13 cellular contexts compared by ENCODE assay signal in genomic region chr19:14160017-14160703, GRCh38. TPM values are rescaled to one million over a fixed set of nuclear protein-coding genes. Genes with fewer than 3 reads are reported as not detected.
DNase-seq lines count a peak whose midpoint lies in the region; ATAC-seq and TF ChIP-seq lines count a peak whose summit lies in the region.
"Had no signal": no experiment of that assay in that cellular context is flagged by ENCODE, and none has a peak within 500 bp of the region (broad histone marks: within the 10 kb centered on the region; RNA-seq: fewer than 3 reads in every experiment).

No MANE protein-coding gene starts in this region.

- no peak overlapping the region for H3K23ac ChIP-seq in neuronal stem cell (ENCODE audit: low read depth, low read length, poor library complexity)

- intact Hi-C loops in body of pancreas (cut with DNase I) = no loop called here

- H3K4me3 ChIP-seq in neuronal stem cell (ENCODE audit: low read length in 2 of 2) (no peak overlapping the region), body of pancreas (no peak overlapping the region)
- H3K4me3 ChIP-seq: SJSA1 had no signal

- ATAC-seq in body of pancreas = no peak

- TF ChIP-seq CTCF in body of pancreas (IDR thresholded peaks at IDR 0.05) = no peak

- H3K9me3 ChIP-seq in neuronal stem cell (replicated peaks in 1 of 2; ENCODE audit: control insufficient read depth in 2 of 2, insufficient read depth in 1 of 2, low read depth in 1 of 2, low read length in 2 of 2) = peaks cover 0 to 1% of the 10 kb centered on the region in 2 donors
- H3K9me3 ChIP-seq in body of pancreas = no peaks in the 10 kb centered on the region
- H3K9me3 ChIP-seq: SJSA1 had no signal

- no peak overlapping the region for H3K4ac ChIP-seq in neuronal stem cell (ENCODE audit: low read length)

- H2BK5ac ChIP-seq in neuronal stem cell (ENCODE audit: low read length) = no peak overlapping the region

- in situ Hi-C loops in G401 (cut with HindIII; ENCODE audit: low sequenced_read_pairs) = no loop called here

- no peak overlapping the region for H2AFZ ChIP-seq in neuronal stem cell (ENCODE audit: low read length)

- H3K27ac ChIP-seq in neuronal stem cell (replicated peaks; ENCODE audit: low read length) = no peak overlapping the region
- H3K27ac ChIP-seq in body of pancreas = no peak overlapping the region
- H3K27ac ChIP-seq: SJSA1 had no signal

- no peak overlapping the region for H3K14ac ChIP-seq in neuronal stem cell (ENCODE audit: low read length)

- no peak overlapping the region for H2BK15ac ChIP-seq in neuronal stem cell (ENCODE audit: low read length)

- H3K4me2 ChIP-seq in neuronal stem cell (ENCODE audit: insufficient read depth, low read length, poor library complexity, severe bottlenecking) = no peak overlapping the region

- TF ChIP-seq POLR2A in body of pancreas (IDR thresholded peaks at IDR 0.05) = no peak

- H3K79me1 ChIP-seq in neuronal stem cell (ENCODE audit: low read depth, low read length) = peaks cover 8% of the 10 kb centered on the region

- DNase-seq in G401 (ENCODE audit: low spot score) (peak; percentile 50), NCI-H524 (lab: John Stamatoyannopoulos, UW) (peak; percentile 26 to 65), neuronal stem cell (ENCODE audit: low spot score) (no peak), body of pancreas (no peak), NCI-H2107 treated with DMSO at 0.1 percent for 48 hours (lab: John Stamatoyannopoulos, UW; ENCODE audit: unreplicated experiment) (no peak)
- DNase-seq: HCEC 1CT, NCI-H1436 treated with DMSO at 0.1 percent for 48 hours, NCI-H2081, NCI-H2227 treated with DMSO at 0.1 percent for 48 hours, NCI-H526 treated with DMSO at 0.1 percent for 48 hours, OCI-M1, SW 1271 had no signal

- peaks cover 10 to 11% of the 10 kb centered on the region in 2 donors for H3K4me1 ChIP-seq in neuronal stem cell (ENCODE audit: control insufficient read depth in 2 of 2, insufficient read depth in 1 of 2, low read depth in 1 of 2, low read length in 2 of 2)
- no peaks in the 10 kb centered on the region for H3K4me1 ChIP-seq in body of pancreas
- H3K4me1 ChIP-seq: SJSA1 had no signal

- H3K27me3 ChIP-seq in neuronal stem cell (ENCODE audit: control insufficient read depth in 3 of 3, insufficient read depth in 3 of 3, low read depth in 1 of 3, low read length in 3 of 3) = no peaks in the 10 kb centered on the region
- H3K27me3 ChIP-seq in body of pancreas = no peaks in the 10 kb centered on the region
- H3K27me3 ChIP-seq: SJSA1 had no signal

- no peak overlapping the region for H2BK120ac ChIP-seq in neuronal stem cell (ENCODE audit: low read depth, low read length)

- no peak overlapping the region for H2AK5ac ChIP-seq in neuronal stem cell (ENCODE audit: low read depth, low read length)

- H3K18ac ChIP-seq in neuronal stem cell (ENCODE audit: low read length) = no peak overlapping the region

- no peak overlapping the region for H4K91ac ChIP-seq in neuronal stem cell (ENCODE audit: low read depth, low read length, poor library complexity)

- H3K36me3 ChIP-seq in neuronal stem cell (replicated peaks in 1 of 2; ENCODE audit: control insufficient read depth in 2 of 2, insufficient read depth in 2 of 2, low read length in 2 of 2) (peaks cover 64 to 74% of the 10 kb centered on the region in 2 donors), body of pancreas (replicated peaks in 1 of 2; ENCODE audit: insufficient read depth in 1 of 2, low read depth in 2 of 2) (peaks cover 0 to 3% of the 10 kb centered on the region in 2 donors)

- peak overlapping the region; percentile 82 for H4K8ac ChIP-seq in neuronal stem cell (ENCODE audit: low read depth, low read length)

- WGBS in neuronal stem cell (ENCODE audit: extremely low coverage in 2 of 2, insufficient read length in 2 of 2, insufficient replicate concordance in 1 of 2), 2 donors = no CpG with 5 or more reads among the region's 25 CpGs
- WGBS in body of pancreas, 2 donors = 85 to 91% methylated on average over 7 to 21 of the region's 25 CpGs

- H3K9ac ChIP-seq in neuronal stem cell (ENCODE audit: low read depth, low read length, poor library complexity) = peak overlapping the region; percentile 77

- no peak overlapping the region for H2BK12ac ChIP-seq in neuronal stem cell (ENCODE audit: low read length)

RNA-seq across cellular contexts. Expression of gene ASF1B, which starts 23.8 kb away (rescaled TPM):
- total RNA-seq in G401 (2014; rRNA removed; shearing (Covaris generic)) = 108 and 120 TPM in 2 replicates
- 32.1 TPM for polyA plus RNA-seq in neuronal stem cell (2013, experiment 1 of 2)
- polyA plus RNA-seq in neuronal stem cell (2013, experiment 2 of 2) = 30.3 TPM
- 1 to 10 TPM in 1 of 2 donors, under 1 TPM in 1; 0.26 to 1.6 TPM for total RNA-seq in body of pancreas

RNA-seq across cellular contexts. Expression of gene PRKACA, which starts 42.6 kb away (rescaled TPM):
- 31.8 and 37.7 TPM in 2 replicates for total RNA-seq in G401 (2014; rRNA removed; shearing (Covaris generic))
- 66.8 TPM for polyA plus RNA-seq in neuronal stem cell (2013, experiment 1 of 2)
- 67.2 TPM for polyA plus RNA-seq in neuronal stem cell (2013, experiment 2 of 2)
- total RNA-seq in body of pancreas = 10 to 100 TPM; 15.5 to 22.6 TPM

RNA-seq across cellular contexts. Expression of gene ADGRL1, which starts 45.8 kb away (rescaled TPM):
- total RNA-seq in G401 (2014; rRNA removed; shearing (Covaris generic)) = 18.5 and 20.5 TPM in 2 replicates
- polyA plus RNA-seq in neuronal stem cell (2013, experiment 1 of 2) = 41.4 TPM
- polyA plus RNA-seq in neuronal stem cell (2013, experiment 2 of 2) = 42.1 TPM
- 10 to 100 TPM; 12.5 to 16.5 TPM for total RNA-seq in body of pancreas

Comparison
In these comparisons a context has a peak if more than half of its experiments do, and no peak if none do; other contexts are left out.
1. DNase-seq: peak in G401 (single experiment) and NCI-H524 (2 of 2); none in neuronal stem cell (single experiment), body of pancreas (0 of 4) and NCI-H2107 treated with DMSO at 0.1 percent for 48 hours (single experiment).
2. RNA of gene ASF1B, which starts 23.8 kb away (total RNA-seq): 108 to 120 TPM in G401; 0.26 to 1.6 TPM in body of pancreas; every median in the first group is over 10 times any median in the second.